Comparison of ENCODE assay signal across 20 cellular contexts in the genomic region with DNA sequence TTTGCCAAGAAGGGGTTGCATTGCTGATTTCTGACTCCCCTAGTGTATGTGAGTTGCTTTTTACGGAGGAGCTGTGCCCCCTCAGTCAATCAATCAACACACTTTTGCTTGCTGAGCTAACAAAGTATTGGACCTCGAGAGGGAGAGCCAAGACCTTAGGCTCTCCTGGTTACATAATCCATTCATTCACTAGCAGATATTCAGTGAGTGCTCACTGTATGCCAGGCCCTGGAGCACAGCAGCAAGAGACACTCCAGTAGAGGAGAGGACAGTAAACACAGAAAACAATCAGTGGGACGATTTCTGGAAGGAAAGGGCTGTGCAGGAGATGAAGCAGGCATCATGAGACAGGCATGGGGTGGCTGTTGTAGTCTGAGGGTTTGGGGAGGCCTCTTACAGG. TPM values are rescaled to one million over a fixed set of nuclear protein-coding genes. Genes with fewer than 3 reads are reported as not detected.
A peak's percentile ranks its signal among the peaks of the same experiment; 100 is the strongest.
DNase-seq lines count a peak whose midpoint lies in the region; ATAC-seq and TF ChIP-seq lines count a peak whose summit lies in the region.
"Had no signal": no experiment of that assay in that cellular context is flagged by ENCODE, and none has a peak within 500 bp of the region (broad histone marks: within the 10 kb centered on the region; RNA-seq: fewer than 3 reads in every experiment).

No MANE protein-coding gene starts in this region.

- H3K27ac Mint-ChIP-seq in nephron progenitor cell, result peak overlapping the region; percentile 15
- no peak overlapping the region for H3K27ac Mint-ChIP-seq in stimulated activated effector memory CD8-positive, alpha-beta T cell treated with anti-CD3 and anti-CD28 coated beads, Interleukin-12 subunit alpha, Interleukin-12 subunit beta, amount 100 ng/mL, for 72 hours
- H3K27ac Mint-ChIP-seq: IgD-negative memory B cell had no signal

- peaks cover 27% of the 10 kb centered on the region for H3K4me1 ChIP-seq in left ventricle myocardium inferior

- no peaks in the 10 kb centered on the region for H3K36me3 Mint-ChIP-seq in nephron progenitor cell (ENCODE audit: low read depth)
- H3K36me3 Mint-ChIP-seq in stimulated activated effector memory CD8-positive, alpha-beta T cell treated with anti-CD3 and anti-CD28 coated beads, Interleukin-12 subunit alpha, Interleukin-12 subunit beta, amount 100 ng/mL, for 72 hours, result no peaks in the 10 kb centered on the region
- H3K36me3 Mint-ChIP-seq: IgD-negative memory B cell had no signal

- H3K4me3 Mint-ChIP-seq in nephron progenitor cell, result peak overlapping the region; percentile 5
- H3K4me3 Mint-ChIP-seq in stimulated activated effector memory CD8-positive, alpha-beta T cell treated with anti-CD3 and anti-CD28 coated beads, Interleukin-12 subunit alpha, Interleukin-12 subunit beta, amount 100 ng/mL, for 72 hours, result no peak overlapping the region
- H3K4me3 Mint-ChIP-seq: IgD-negative memory B cell had no signal

- TF ChIP-seq CTCF in left ventricle myocardium inferior (IDR thresholded peaks at IDR 0.05; ENCODE audit: borderline replicate concordance), result no peak
- no peak for TF ChIP-seq CTCF in nephron progenitor cell (IDR thresholded peaks at IDR 0.05)

- no peaks in the 10 kb centered on the region for H3K36me3 ChIP-seq in left ventricle myocardium inferior

- H3K9me3 ChIP-seq in left ventricle myocardium inferior (replicated peaks), result no peaks in the 10 kb centered on the region

- no peak overlapping the region for H3K4me3 ChIP-seq in left ventricle myocardium inferior

- no peaks in the 10 kb centered on the region for H3K27me3 ChIP-seq in left ventricle myocardium inferior (ENCODE audit: low read depth)

- no peak for DNase-seq in Right ventricle myocardium superior
- DNase-seq in left ventricle myocardium inferior, result no peak
- DNase-seq in nephron progenitor cell, result no peak
- no peak for DNase-seq in stimulated activated effector memory CD8-positive, alpha-beta T cell treated with anti-CD3 and anti-CD28 coated beads, Interleukin-12 subunit alpha, Interleukin-12 subunit beta, amount 100 ng/mL, for 72 hours (ENCODE audit: low spot score in 2 of 2)
- DNase-seq in NCI-H2171 (lab: John Stamatoyannopoulos, UW), result no peak
- DNase-seq: ACHN, AML-193, DMS79, Karpas-422, NCI-H1436 treated with DMSO at 0.1 percent for 48 hours, NCI-H2029 treated with DMSO at 0.1 percent for 48 hours, NCI-H510A, NCI-H748 treated with DMSO at 0.1 percent for 48 hours, RPMI8226 had no signal

- ATAC-seq in Right ventricle myocardium superior (ENCODE audit: poor library complexity), result peak; percentile 79
- ATAC-seq in stimulated activated effector memory CD8-positive, alpha-beta T cell treated with anti-CD3 and anti-CD28 coated beads, Interleukin-12 subunit alpha, Interleukin-12 subunit beta, amount 100 ng/mL, for 72 hours, result peak; percentile 14
- ATAC-seq in HG02623 (IDR thresholded peaks at IDR 0.05; ENCODE audit: unreplicated experiment), result no peak
- no peak for ATAC-seq in HG03025 (IDR thresholded peaks at IDR 0.05; ENCODE audit: low FRiP score, unreplicated experiment)

- intact Hi-C loops in Right ventricle myocardium superior (cut with DNase I) (no loop called here), left ventricle myocardium inferior (cut with micrococcal nuclease) (no loop called here)

- peak overlapping the region; percentile 82 for H3K27ac ChIP-seq in left ventricle myocardium inferior (replicated peaks)
- H3K27ac ChIP-seq: C4-2B, HL-60 had no signal

- H3K27me3 Mint-ChIP-seq in nephron progenitor cell (ENCODE audit: low read depth, poor library complexity), result peaks cover 24% of the 10 kb centered on the region

- peaks cover 74% of the 10 kb centered on the region for H3K4me1 Mint-ChIP-seq in nephron progenitor cell
- H3K4me1 Mint-ChIP-seq in stimulated activated effector memory CD8-positive, alpha-beta T cell treated with anti-CD3 and anti-CD28 coated beads, Interleukin-12 subunit alpha, Interleukin-12 subunit beta, amount 100 ng/mL, for 72 hours, result no peaks in the 10 kb centered on the region

- H3K9me3 Mint-ChIP-seq in nephron progenitor cell, result no peaks in the 10 kb centered on the region
- no peaks in the 10 kb centered on the region for H3K9me3 Mint-ChIP-seq in stimulated activated effector memory CD8-positive, alpha-beta T cell treated with anti-CD3 and anti-CD28 coated beads, Interleukin-12 subunit alpha, Interleukin-12 subunit beta, amount 100 ng/mL, for 72 hours
- H3K9me3 Mint-ChIP-seq: IgD-negative memory B cell had no signal

RNA-seq across cellular contexts. Expression of gene KCNJ12, which starts 18.0 kb away (rescaled TPM):
- total RNA-seq in Right ventricle myocardium superior (12.2 TPM), left ventricle myocardium inferior (12.3 TPM)
- total RNA-seq: MCF 10A had no signal

Comparison
In these comparisons a context has a peak if more than half of its experiments do, and no peak if none do; other contexts are left out.
1. ATAC-seq: peak in Right ventricle myocardium superior (single experiment) and stimulated activated effector memory CD8-positive, alpha-beta T cell treated with anti-CD3 and anti-CD28 coated beads, Interleukin-12 subunit alpha, Interleukin-12 subunit beta, amount 100 ng/mL, for 72 hours (single experiment); none in HG02623 (single experiment) and HG03025 (single experiment).